ENCODE assay signal across 28 cellular contexts in the genomic region with DNA sequence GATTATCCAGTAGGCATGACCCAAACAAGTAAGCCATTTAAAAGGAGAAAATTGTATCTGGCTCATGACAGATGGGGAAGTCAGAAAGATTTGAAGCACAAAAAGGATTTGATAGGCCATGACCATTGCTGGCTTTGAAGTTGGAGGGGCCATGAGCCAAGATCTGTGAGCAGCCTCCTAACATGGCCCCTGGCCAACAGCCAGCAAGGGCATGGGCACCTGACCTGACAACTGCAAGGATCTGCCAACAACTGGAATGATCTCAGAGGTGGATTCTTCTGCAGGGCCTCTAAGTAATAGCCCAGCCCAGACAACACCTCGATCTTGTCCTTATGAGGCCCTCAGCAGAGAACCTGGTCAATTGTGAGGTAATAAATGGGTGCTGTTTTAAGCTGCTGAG.
"Had no signal": no experiment of that assay in that cellular context is flagged by ENCODE, and none has a peak within 500 bp of the region (broad histone marks: within the 10 kb centered on the region; RNA-seq: fewer than 3 reads in every experiment).

No MANE protein-coding gene starts in this region.

- H3K4me1 Mint-ChIP-seq: activated B cell treated with CpG ODN at 0.5 μM for 24 hours; activated CD4-positive, alpha-beta memory T cell treated with anti-CD3 and anti-CD28 coated beads, Interleukin-2, amount 10 ng/mL, durations not matched to agents 7 days and 5 days; activated naive CD4-positive, alpha-beta T cell treated with anti-CD3 and anti-CD28 coated beads, Interleukin-2, amount 10 ng/mL, durations not matched to agents 7 days and 5 days; activated naive CD8-positive, alpha-beta T cell treated with anti-CD3 and anti-CD28 coated beads, Interleukin-2, amount 10 ng/mL, durations not matched to agents 7 days and 5 days had no signal

- H3K27me3 ChIP-seq: ascending aorta, breast epithelium, cardiac muscle cell, colonic mucosa, dorsolateral prefrontal cortex, foreskin keratinocyte, gastrocnemius medialis, heart right ventricle had no signal

- H3K27ac Mint-ChIP-seq: activated B cell treated with CpG ODN at 0.5 μM for 24 hours; activated CD4-positive, alpha-beta memory T cell treated with anti-CD3 and anti-CD28 coated beads, Interleukin-2, amount 10 ng/mL, durations not matched to agents 7 days and 5 days; activated naive CD4-positive, alpha-beta T cell treated with anti-CD3 and anti-CD28 coated beads, Interleukin-2, amount 10 ng/mL, durations not matched to agents 7 days and 5 days; activated naive CD4-positive, alpha-beta T cell treated with anti-CD3 and anti-CD28 coated beads, Interleukin-2, amount 50 U/mL, for 72 hours; activated naive CD8-positive, alpha-beta T cell treated with anti-CD3 and anti-CD28 coated beads, Interleukin-2, amount 10 ng/mL, durations not matched to agents 7 days and 5 days; dendritic cell treated with granulocyte-macrophage colony-stimulating factor and Interleukin-4, amounts not matched to agents 40 ng/mL and 50 ng/mL, for 4 days; endodermal cell; T-helper 17 cell; T-helper 2 cell treated with Interferon-gamma antibody and Interleukin-4, amounts not matched to agents 5 μg/mL and 100 μg/mL, for 36 hours had no signal

- H3K9me3 ChIP-seq: ascending aorta, breast epithelium, colonic mucosa, gastrocnemius medialis, heart right ventricle had no signal

- H3K9me3 Mint-ChIP-seq: activated CD4-positive, alpha-beta memory T cell treated with anti-CD3 and anti-CD28 coated beads, Interleukin-2, amount 10 ng/mL, durations not matched to agents 7 days and 5 days; activated naive CD4-positive, alpha-beta T cell treated with anti-CD3 and anti-CD28 coated beads, Interleukin-2, amount 10 ng/mL, durations not matched to agents 7 days and 5 days; activated naive CD4-positive, alpha-beta T cell treated with anti-CD3 and anti-CD28 coated beads, Interleukin-2, amount 50 U/mL, for 72 hours; activated naive CD8-positive, alpha-beta T cell treated with anti-CD3 and anti-CD28 coated beads, Interleukin-2, amount 10 ng/mL, durations not matched to agents 7 days and 5 days; brain; dendritic cell treated with granulocyte-macrophage colony-stimulating factor and Interleukin-4, amounts not matched to agents 40 ng/mL and 50 ng/mL, for 4 days; endodermal cell; T-helper 2 cell treated with Interferon-gamma antibody and Interleukin-4, amounts not matched to agents 5 μg/mL and 100 μg/mL, for 36 hours had no signal

- H3K4me3 ChIP-seq: ascending aorta, breast epithelium, cardiac muscle cell, colonic mucosa, dorsolateral prefrontal cortex, gastrocnemius medialis, heart right ventricle had no signal

- H3K27ac ChIP-seq: ascending aorta, breast epithelium, cardiac muscle cell, colonic mucosa, foreskin keratinocyte, gastrocnemius medialis, heart right ventricle, WERI-Rb-1 had no signal

- H3K27me3 Mint-ChIP-seq: brain had no signal

- H3K4me3 Mint-ChIP-seq: activated B cell treated with CpG ODN at 0.5 μM for 24 hours; activated CD4-positive, alpha-beta memory T cell treated with anti-CD3 and anti-CD28 coated beads, Interleukin-2, amount 10 ng/mL, durations not matched to agents 7 days and 5 days; activated naive CD4-positive, alpha-beta T cell treated with anti-CD3 and anti-CD28 coated beads, Interleukin-2, amount 10 ng/mL, durations not matched to agents 7 days and 5 days; activated naive CD8-positive, alpha-beta T cell treated with anti-CD3 and anti-CD28 coated beads, Interleukin-2, amount 10 ng/mL, durations not matched to agents 7 days and 5 days; brain; dendritic cell treated with granulocyte-macrophage colony-stimulating factor and Interleukin-4, amounts not matched to agents 40 ng/mL and 50 ng/mL, for 4 days; endodermal cell; T-helper 17 cell; T-helper 2 cell treated with Interferon-gamma antibody and Interleukin-4, amounts not matched to agents 5 μg/mL and 100 μg/mL, for 36 hours had no signal

- DNase-seq: activated B cell treated with CpG ODN at 0.5 μM for 24 hours; activated CD4-positive, alpha-beta memory T cell treated with anti-CD3 and anti-CD28 coated beads, Interleukin-2, amount 10 ng/mL, durations not matched to agents 7 days and 5 days; activated CD4-positive, alpha-beta T cell treated with anti-CD3 and anti-CD28 coated beads for 48 hours; activated gamma-delta T cell; activated naive CD4-positive, alpha-beta T cell; activated naive CD4-positive, alpha-beta T cell treated with anti-CD3 and anti-CD28 coated beads, Interleukin-2, amount 10 ng/mL, durations not matched to agents 7 days and 5 days; activated naive CD8-positive, alpha-beta T cell treated with anti-CD3 and anti-CD28 coated beads, Interleukin-2, amount 10 ng/mL, durations not matched to agents 7 days and 5 days; activated T-cell treated with anti-CD3 and anti-CD28 coated beads, Interleukin-2, amount 50 U/mL, for 48 hours; central memory CD4-positive, alpha-beta T cell; cerebellar nuclear complex; colonic mucosa; dorsolateral prefrontal cortex; effector memory CD4-positive, alpha-beta T cell; endodermal cell; foreskin keratinocyte; gastrocnemius medialis; heart right ventricle; T-helper 1 cell; T-helper 17 cell; T1000; WERI-Rb-1 had no signal

- H3K36me3 ChIP-seq: ascending aorta, breast epithelium, cardiac muscle cell, colonic mucosa, gastrocnemius medialis, heart right ventricle, WERI-Rb-1 had no signal

- H3K36me3 Mint-ChIP-seq: activated naive CD4-positive, alpha-beta T cell treated with anti-CD3 and anti-CD28 coated beads, Interleukin-2, amount 10 ng/mL, durations not matched to agents 7 days and 5 days; activated naive CD4-positive, alpha-beta T cell treated with anti-CD3 and anti-CD28 coated beads, Interleukin-2, amount 50 U/mL, for 72 hours; activated naive CD8-positive, alpha-beta T cell treated with anti-CD3 and anti-CD28 coated beads, Interleukin-2, amount 10 ng/mL, durations not matched to agents 7 days and 5 days had no signal

- H3K4me1 ChIP-seq: ascending aorta, breast epithelium, colonic mucosa, gastrocnemius medialis had no signal
